Comparison of ENCODE assay signal across 2 cellular contexts in genomic region chr12:43009307-43009706, GRCh38.
TF ChIP-seq lines count a peak whose summit lies in the region.

No MANE protein-coding gene starts in this region.

TF ChIP-seq in GM23338, 12 proteins besides CTCF, POLR2A, EP300 and RAD21:
- peak; percentile 53; the same call in 1 of the 2 replicates for TF ChIP-seq ZNF462 (CRISPR knock-in tag; IDR thresholded peaks at IDR 0.05)
- TF ChIP-seq NANOG (IDR thresholded peaks at IDR 0.05; ENCODE audit: borderline replicate concordance): no peak

TF ChIP-seq in SK-N-SH, 30 proteins besides CTCF, POLR2A, EP300 and RAD21 (continued from another document):
- TF ChIP-seq ZBTB33 (IDR thresholded peaks at IDR 0.05; ENCODE audit: borderline replicate concordance, low read depth) (no peak), FOXJ3 (CRISPR knock-in tag; IDR thresholded peaks at IDR 0.05) (no peak), FOXM1 (IDR thresholded peaks at IDR 0.05; ENCODE audit: low read depth) (no peak), USF1 (IDR thresholded peaks at IDR 0.05; ENCODE audit: borderline replicate concordance, low read depth) (no peak)
